Comparison of ENCODE assay signal across 9 cellular contexts in the genomic region with DNA sequence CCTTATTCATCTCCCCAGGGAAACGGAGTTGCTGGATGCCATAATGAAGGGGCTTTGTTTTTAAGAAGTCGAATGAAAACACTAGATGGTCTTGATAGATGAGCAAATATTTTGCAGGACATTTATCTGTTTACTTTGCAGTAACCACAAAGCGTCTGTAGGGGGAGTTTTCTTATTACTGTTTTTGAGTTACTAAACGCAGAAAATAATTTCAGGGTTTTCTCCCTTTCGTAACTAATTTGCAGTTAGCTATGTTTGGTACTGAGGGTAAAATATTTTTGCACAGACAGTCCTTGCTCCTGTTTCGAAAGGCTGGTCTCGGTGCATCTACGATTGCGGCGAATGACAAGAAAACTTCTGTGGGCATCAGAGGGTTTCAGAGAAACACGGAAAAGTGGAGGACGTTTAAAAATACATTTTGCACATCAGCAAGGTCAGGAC.
A peak's percentile ranks its signal among the peaks of the same experiment; 100 is the strongest.
DNase-seq lines count a peak whose midpoint lies in the region; ATAC-seq and TF ChIP-seq lines count a peak whose summit lies in the region.
"Had no signal": no experiment of that assay in that cellular context is flagged by ENCODE, and none has a peak within 500 bp of the region (broad histone marks: within the 10 kb centered on the region; RNA-seq: fewer than 3 reads in every experiment).

No MANE protein-coding gene starts in this region.

- H3K36me3 ChIP-seq in adrenal gland (replicated peaks in 1 of 2) (no peaks in the 10 kb centered on the region), right lobe of liver (no peaks in the 10 kb centered on the region)

- H3K4me3 Mint-ChIP-seq in HFFc6 = no peak overlapping the region

- H3K27me3 ChIP-seq in adrenal gland (peaks cover 6% of the 10 kb centered on the region), right lobe of liver (no peaks in the 10 kb centered on the region)

- no peaks in the 10 kb centered on the region for H3K9me3 ChIP-seq in adrenal gland (replicated peaks in 1 of 3)
- no peaks in the 10 kb centered on the region for H3K9me3 ChIP-seq in right lobe of liver

- DNase-seq in AG10803 (ENCODE audit: low read depth) (peak; percentile 16), HFFc6 (no peak), adrenal gland (no peak), right lobe of liver (no peak), UCSD-AML1 (lab: John Stamatoyannopoulos, UW; ENCODE audit: unreplicated experiment) (no peak)
- DNase-seq in stimulated activated CD4-positive, alpha-beta T cell treated with anti-CD3 and anti-CD28 coated beads, Interleukin-2, amount 100 ng/mL, for 48 hours = no peak
- DNase-seq in activated effector memory CD4-positive, alpha-beta T cell treated with Interleukin-2 at 50 U/mL for 16 hours = no peak
- DNase-seq: activated CD8-positive, alpha-beta memory T cell treated with anti-CD3 and anti-CD28 coated beads, Interleukin-2, amount 50 U/mL, for 4 hours had no signal

- H3K27ac ChIP-seq in adrenal gland (no peak overlapping the region), right lobe of liver (no peak overlapping the region)

- H3K4me1 ChIP-seq in adrenal gland (replicated peaks in 1 of 2) (no peaks in the 10 kb centered on the region), right lobe of liver (no peaks in the 10 kb centered on the region)

- TF ChIP-seq CTCF in AG10803 (conservative IDR thresholded peaks at IDR 0.05; ENCODE audit: low read length) = peak; percentile 64
- TF ChIP-seq CTCF in HFFc6 (IDR thresholded peaks at IDR 0.05) = peak; percentile 61
- TF ChIP-seq CTCF in adrenal gland (IDR thresholded peaks at IDR 0.05) = peak in 5 of 6 experiments; percentile 25 to 50 (median 37)
- TF ChIP-seq CTCF in right lobe of liver (IDR thresholded peaks at IDR 0.05) = peak in 3 of 4 donors; percentile 26 to 31 (median 28)

- no peaks in the 10 kb centered on the region for H3K27me3 Mint-ChIP-seq in HFFc6 (ENCODE audit: insufficient read depth)

- WGBS in adrenal gland, 4 donors = 36 to 47% (median 45%) methylated on average over 12 of the region's 12 CpGs
- WGBS in right lobe of liver (ENCODE audit: insufficient coverage, low coverage, low lambda C conversion rate, missing lambda C conversion rate) = 42% methylated on average over 12 of the region's 12 CpGs

- H3K4me3 ChIP-seq in AG10803 (ENCODE audit: low read length) = no peak overlapping the region
- no peak overlapping the region for H3K4me3 ChIP-seq in adrenal gland
- H3K4me3 ChIP-seq in right lobe of liver = no peak overlapping the region

- TF ChIP-seq POLR2A in adrenal gland (IDR thresholded peaks at IDR 0.05) = no peak
- no peak for TF ChIP-seq POLR2A in right lobe of liver (IDR thresholded peaks at IDR 0.05)

- H3K27ac Mint-ChIP-seq in HFFc6 = no peak overlapping the region

- peaks cover 4% of the 10 kb centered on the region; the same call in 1 of the 2 replicates for H3K36me3 Mint-ChIP-seq in HFFc6 (ENCODE audit: low read depth)

- intact Hi-C loops in adrenal gland (cut with DNase I) (no loop called here), right lobe of liver (cut with DNase I) (no loop called here)

- no peaks in the 10 kb centered on the region for H3K4me1 Mint-ChIP-seq in HFFc6 (ENCODE audit: low read depth)

- ATAC-seq in right lobe of liver (no peak), GM18498 (IDR thresholded peaks at IDR 0.05; ENCODE audit: unreplicated experiment) (no peak)

- H3K9me3 Mint-ChIP-seq in HFFc6 = peaks cover 64% of the 10 kb centered on the region
